Comparison of ENCODE assay signal across 8 cellular contexts in the genomic region with DNA sequence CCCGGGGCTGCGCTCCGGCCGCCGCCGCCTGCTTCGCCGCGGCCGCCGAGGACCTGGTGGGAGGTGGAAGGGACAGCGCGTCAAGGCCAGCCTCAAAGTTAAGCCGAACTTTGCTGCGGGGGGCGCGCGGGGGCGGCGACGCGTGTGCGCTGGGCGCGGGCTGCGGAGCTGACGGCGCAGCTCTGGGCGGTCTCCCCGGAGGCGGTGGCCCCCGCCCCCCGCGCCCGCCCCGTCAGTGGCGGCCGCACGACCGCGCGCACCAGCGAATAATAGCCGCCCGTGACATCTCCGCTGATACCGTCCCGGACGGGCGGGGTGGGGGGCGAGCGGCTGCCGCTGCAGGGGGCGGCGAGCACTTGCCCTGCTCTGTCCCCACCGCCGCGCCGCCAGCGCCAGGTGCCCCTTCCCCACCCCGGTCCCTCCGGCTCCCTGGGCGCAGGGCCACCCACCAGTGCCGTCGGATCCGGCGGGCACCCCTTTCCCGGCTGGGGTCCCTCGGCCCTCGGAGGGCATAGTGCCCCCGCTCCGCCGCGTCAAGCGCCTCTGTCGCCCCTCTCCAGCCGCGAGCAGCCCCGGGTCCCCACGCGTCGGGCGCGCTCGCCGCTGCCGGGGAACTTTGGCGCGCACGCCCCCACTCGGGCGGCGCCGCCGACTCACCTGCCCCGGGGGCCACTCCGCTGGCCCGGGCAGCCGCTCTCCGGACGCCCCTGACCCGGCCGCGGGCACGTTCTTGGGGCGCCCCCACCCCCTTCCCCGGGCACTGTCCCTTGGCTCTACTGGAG. TPM values are rescaled to one million over a fixed set of nuclear protein-coding genes. Genes with fewer than 3 reads are reported as not detected.
DNase-seq lines count a peak whose midpoint lies in the region; ATAC-seq and TF ChIP-seq lines count a peak whose summit lies in the region.

No MANE protein-coding gene starts in this region.

- peaks cover 22 to 52% (median 27%) of the 10 kb centered on the region in 4 donors for H3K4me1 Mint-ChIP-seq in CD4-positive, alpha-beta memory T cell
- H3K4me1 Mint-ChIP-seq in activated T-helper 2 cell treated with anti-CD3 and anti-CD28 coated beads, Interferon-gamma antibody, Interleukin-2, Interleukin-4, amounts not matched to agents 10 μg/mL and 5 μg/mL and 100 μg/mL, durations not matched to agents 14 hours and 24 hours and 36 hours (ENCODE audit: low read depth): peaks cover 23% of the 10 kb centered on the region

- no peaks in the 10 kb centered on the region for H3K36me3 ChIP-seq in CD4-positive, alpha-beta memory T cell (ENCODE audit: insufficient read depth, low read length)
- H3K36me3 ChIP-seq in hepatocyte (replicated peaks; ENCODE audit: insufficient read depth, low read depth): no peaks in the 10 kb centered on the region

- POLR2A ChIA-PET in CD4-positive, alpha-beta memory T cell (lab: Charles Lee; ENCODE audit: partially characterized antibody): interaction anchor here (0.9 to 17.7 kb wide), 4 partner anchors 15 to 96 kb away, joined by 4 to 1324 read pairs (median 122); no protein-coding TSS in a partner anchor

- H3K9me3 ChIP-seq in CD4-positive, alpha-beta memory T cell (ENCODE audit: control insufficient read depth in 1 of 2, low read length in 2 of 2): no peaks in the 10 kb centered on the region
- no peaks in the 10 kb centered on the region for H3K9me3 ChIP-seq in hepatocyte (ENCODE audit: low read depth)

- no peaks in the 10 kb centered on the region for H3K9me3 Mint-ChIP-seq in CD4-positive, alpha-beta memory T cell
- no peaks in the 10 kb centered on the region for H3K9me3 Mint-ChIP-seq in activated T-helper 2 cell treated with anti-CD3 and anti-CD28 coated beads, Interferon-gamma antibody, Interleukin-2, Interleukin-4, amounts not matched to agents 10 μg/mL and 5 μg/mL and 100 μg/mL, durations not matched to agents 14 hours and 24 hours and 36 hours

- CTCF ChIA-PET in CD4-positive, alpha-beta memory T cell (lab: Charles Lee; ENCODE audit: partially characterized antibody): interaction anchor here (1.0 to 12.3 kb wide), 3 partner anchors 22 to 99 kb away, joined by 3 to 188 read pairs (median 3); no protein-coding TSS in a partner anchor

- no peak for TF ChIP-seq CTCF in HL-60 (IDR thresholded peaks at IDR 0.05; ENCODE audit: insufficient read depth, low read length)
- TF ChIP-seq CTCF in hepatocyte (IDR thresholded peaks at IDR 0.05; ENCODE audit: poor library complexity): no peak

- H3K36me3 Mint-ChIP-seq in CD4-positive, alpha-beta memory T cell: peaks cover 27 to 42% of the 10 kb centered on the region in 2 donors
- peaks cover 41% of the 10 kb centered on the region for H3K36me3 Mint-ChIP-seq in activated T-helper 2 cell treated with anti-CD3 and anti-CD28 coated beads, Interferon-gamma antibody, Interleukin-2, Interleukin-4, amounts not matched to agents 10 μg/mL and 5 μg/mL and 100 μg/mL, durations not matched to agents 14 hours and 24 hours and 36 hours (ENCODE audit: low read depth)

- H3K27ac ChIP-seq in CD4-positive, alpha-beta memory T cell (ENCODE audit: low read depth, low read length): peak overlapping the region; percentile 67
- H3K27ac ChIP-seq in HL-60 (replicated peaks): peak overlapping the region; percentile 95
- no peak overlapping the region for H3K27ac ChIP-seq in hepatocyte

- H3K27me3 Mint-ChIP-seq in CD4-positive, alpha-beta memory T cell: peaks cover under 1% of the 10 kb centered on the region in 2 donors
- H3K27me3 Mint-ChIP-seq in activated T-helper 2 cell treated with anti-CD3 and anti-CD28 coated beads, Interferon-gamma antibody, Interleukin-2, Interleukin-4, amounts not matched to agents 10 μg/mL and 5 μg/mL and 100 μg/mL, durations not matched to agents 14 hours and 24 hours and 36 hours (ENCODE audit: low read depth): peaks cover 10% of the 10 kb centered on the region

- ATAC-seq in GM21423 (IDR thresholded peaks at IDR 0.05; ENCODE audit: unreplicated experiment) (no peak), HG03135 (IDR thresholded peaks at IDR 0.05; ENCODE audit: unreplicated experiment) (no peak)

- peaks cover 27% of the 10 kb centered on the region for H3K4me1 ChIP-seq in CD4-positive, alpha-beta memory T cell (ENCODE audit: insufficient read depth, low read length)
- peaks cover 4% of the 10 kb centered on the region for H3K4me1 ChIP-seq in hepatocyte (ENCODE audit: insufficient read depth)

- H3K4me2 ChIP-seq in hepatocyte: peak overlapping the region; percentile 99

- peak overlapping the region; percentile 68 for H2AFZ ChIP-seq in hepatocyte

- H3K27ac Mint-ChIP-seq in CD4-positive, alpha-beta memory T cell: peak overlapping the region in 1 of 7 donors; percentile 75
- H3K27ac Mint-ChIP-seq in activated T-helper 2 cell treated with anti-CD3 and anti-CD28 coated beads, Interferon-gamma antibody, Interleukin-2, Interleukin-4, amounts not matched to agents 10 μg/mL and 5 μg/mL and 100 μg/mL, durations not matched to agents 14 hours and 24 hours and 36 hours: no peak overlapping the region

- no peaks in the 10 kb centered on the region for H3K9me2 ChIP-seq in hepatocyte (replicated peaks; ENCODE audit: insufficient read depth)

- intact Hi-C loops in CD4-positive, alpha-beta memory T cell (cut with micrococcal nuclease): loop anchor here (5.0 to 10.0 kb wide), 2 partner anchors 60 to 228 kb away; partner anchors contain the start of gene POMT1
- intact Hi-C loops in activated T-helper 2 cell treated with anti-CD3 and anti-CD28 coated beads, Interferon-gamma antibody, Interleukin-2, Interleukin-4, amounts not matched to agents 10 μg/mL and 5 μg/mL and 100 μg/mL, durations not matched to agents 14 hours and 24 hours and 36 hours (cut with micrococcal nuclease): loop anchor here (5.0 to 10.0 kb wide), 3 partner anchors 150 to 1242 kb away; partner anchors contain the start of genes NUP214 and POMT1

- H3K4me3 ChIP-seq in CD4-positive, alpha-beta memory T cell (ENCODE audit: low read length in 2 of 2): peak overlapping the region; percentile 2 to 65
- H3K4me3 ChIP-seq in HL-60 (replicated peaks; ENCODE audit: insufficient read depth, low read length) (peak overlapping the region; percentile 63), hepatocyte (peak overlapping the region; percentile 64)

- peak in 4 of 5 donors; percentile 40 to 59 (median 48) for DNase-seq in CD4-positive, alpha-beta memory T cell
- peak in 1 of 2 experiments; percentile 24 for DNase-seq in HL-60 (ENCODE audit: low read depth in 1 of 2, low spot score in 1 of 2)
- no peak for DNase-seq in activated T-helper 2 cell treated with anti-CD3 and anti-CD28 coated beads, Interferon-gamma antibody, Interleukin-2, Interleukin-4, amounts not matched to agents 10 μg/mL and 5 μg/mL and 100 μg/mL, durations not matched to agents 14 hours and 24 hours and 36 hours (ENCODE audit: low spot score)
- DNase-seq in hepatocyte (ENCODE audit: low spot score): no peak
- peak; percentile 18 to 65 (median 48) for DNase-seq in stimulated activated naive CD4-positive, alpha-beta T cell (lab: John Stamatoyannopoulos, UW)
- no peak for DNase-seq in COR-L47 (lab: John Stamatoyannopoulos, UW)

- no peaks in the 10 kb centered on the region for H4K20me1 ChIP-seq in hepatocyte (ENCODE audit: insufficient read depth, poor library complexity, severe bottlenecking)

- H3K79me2 ChIP-seq in hepatocyte: no peaks in the 10 kb centered on the region

- peak overlapping the region in 5 of 8 donors; percentile 58 to 79 (median 65) for H3K4me3 Mint-ChIP-seq in CD4-positive, alpha-beta memory T cell
- H3K4me3 Mint-ChIP-seq in activated T-helper 2 cell treated with anti-CD3 and anti-CD28 coated beads, Interferon-gamma antibody, Interleukin-2, Interleukin-4, amounts not matched to agents 10 μg/mL and 5 μg/mL and 100 μg/mL, durations not matched to agents 14 hours and 24 hours and 36 hours (ENCODE audit: low read depth): peak overlapping the region; percentile 56

- WGBS in hepatocyte (ENCODE audit: low lambda C conversion rate, missing lambda C conversion rate): 2% methylated on average over 25 of the region's 107 CpGs

- H3K27me3 ChIP-seq in CD4-positive, alpha-beta memory T cell (ENCODE audit: insufficient read depth, low read length): no peaks in the 10 kb centered on the region
- H3K27me3 ChIP-seq in HL-60 (ENCODE audit: insufficient read depth, poor library complexity, severe bottlenecking): peaks cover 7% of the 10 kb centered on the region
- H3K27me3 ChIP-seq in hepatocyte: peaks cover 46% of the 10 kb centered on the region

RNA-seq across cellular contexts. Expression of gene FAM78A, which starts 0.8 kb away (rescaled TPM):
- 10 to 100 TPM; 93.5 TPM for total RNA-seq in CD4-positive, alpha-beta memory T cell
- 10 to 100 TPM in 1 of 2 donors, 1 to 10 TPM in 1; 5.5 to 29.2 TPM for polyA plus RNA-seq in CD4-positive, alpha-beta memory T cell
- total RNA-seq in activated T-helper 2 cell treated with anti-CD3 and anti-CD28 coated beads, Interferon-gamma antibody, Interleukin-2, Interleukin-4, amounts not matched to agents 10 μg/mL and 5 μg/mL and 100 μg/mL, durations not matched to agents 14 hours and 24 hours and 36 hours: 55.3 and 55.5 TPM in 2 replicates
- 0.27 and 0.52 TPM in 2 replicates for total RNA-seq in hepatocyte
- polyA plus RNA-seq in hepatocyte: 0.61 TPM in 1 of 2 replicates, not detected in the other

RNA-seq across cellular contexts. Expression of gene PLPP7, which starts 12.4 kb away (rescaled TPM):
- not detected for total RNA-seq in CD4-positive, alpha-beta memory T cell
- polyA plus RNA-seq in CD4-positive, alpha-beta memory T cell: not detected
- 0.21 TPM in 1 of 2 replicates, not detected in the other for total RNA-seq in activated T-helper 2 cell treated with anti-CD3 and anti-CD28 coated beads, Interferon-gamma antibody, Interleukin-2, Interleukin-4, amounts not matched to agents 10 μg/mL and 5 μg/mL and 100 μg/mL, durations not matched to agents 14 hours and 24 hours and 36 hours
- 0.20 TPM in 1 of 2 replicates, not detected in the other for total RNA-seq in hepatocyte
- polyA plus RNA-seq in hepatocyte: 0.46 and 0.92 TPM in 2 replicates

Comparison
In these comparisons a context has a peak if more than half of its experiments do, and no peak if none do; other contexts are left out.
1. DNase-seq: peak in CD4-positive, alpha-beta memory T cell (4 of 5) and stimulated activated naive CD4-positive, alpha-beta T cell (6 of 6); none in activated T-helper 2 cell treated with anti-CD3 and anti-CD28 coated beads, Interferon-gamma antibody, Interleukin-2, Interleukin-4, amounts not matched to agents 10 μg/mL and 5 μg/mL and 100 μg/mL, durations not matched to agents 14 hours and 24 hours and 36 hours (single experiment), hepatocyte (single experiment) and COR-L47 (single experiment).
2. RNA of gene FAM78A, which starts 0.8 kb away (total RNA-seq): 93.5 TPM in CD4-positive, alpha-beta memory T cell and 55.3 to 55.5 TPM in activated T-helper 2 cell treated with anti-CD3 and anti-CD28 coated beads, Interferon-gamma antibody, Interleukin-2, Interleukin-4, amounts not matched to agents 10 μg/mL and 5 μg/mL and 100 μg/mL, durations not matched to agents 14 hours and 24 hours and 36 hours; 0.27 to 0.52 TPM in hepatocyte; every median in the first group is over 10 times any median in the second.
3. Peak in every context shown above with its lines, with median percentiles within 50 percentile points of each other: H3K4me3 ChIP-seq.